19 cellular contexts compared by ENCODE assay signal in genomic region chr2:20877944-20878343, GRCh38. TPM values are rescaled to one million over a fixed set of nuclear protein-coding genes. Genes with fewer than 3 reads are reported as not detected.
A peak's percentile ranks its signal among the peaks of the same experiment; 100 is the strongest.
DNase-seq lines count a peak whose midpoint lies in the region; ATAC-seq, FAIRE-seq and TF ChIP-seq lines count a peak whose summit lies in the region.
"Had no signal": no experiment of that assay in that cellular context is flagged by ENCODE, and none has a peak within 500 bp of the region (broad histone marks: within the 10 kb centered on the region; RNA-seq: fewer than 3 reads in every experiment).

No MANE protein-coding gene starts in this region.

- H3K36me3 ChIP-seq in thoracic aorta = no peaks in the 10 kb centered on the region
- no peaks in the 10 kb centered on the region for H3K36me3 ChIP-seq in kidney (ENCODE audit: control insufficient read depth in 1 of 2, insufficient read depth in 2 of 2, low read length in 2 of 2)
- H3K36me3 ChIP-seq: HAP-1 had no signal

- H3K36me3 Mint-ChIP-seq in immature natural killer cell = no peaks in the 10 kb centered on the region

- intact Hi-C loops in kidney (cut with DNase I) = no loop called here

- ATAC-seq in thoracic aorta (ENCODE audit: insufficient number of reproducible peaks, low FRiP score, low read depth) = no peak

- H3K4me1 ChIP-seq in thoracic aorta (ENCODE audit: control insufficient read depth in 1 of 2, low read depth in 2 of 2) (peaks cover 5 to 21% of the 10 kb centered on the region in 2 donors), kidney (ENCODE audit: control insufficient read depth in 1 of 2, insufficient read depth in 1 of 2, low read depth in 1 of 2, low read length in 2 of 2) (no peaks in the 10 kb centered on the region)
- H3K4me1 ChIP-seq: HAP-1 had no signal

- TF ChIP-seq CTCF in fibroblast of the aortic adventitia (IDR thresholded peaks at IDR 0.05; ENCODE audit: insufficient read depth, low read length) (no peak), thoracic aorta (IDR thresholded peaks at IDR 0.05) (no peak), kidney (IDR thresholded peaks at IDR 0.05; ENCODE audit: borderline replicate concordance, extremely low read depth, insufficient read depth) (no peak)

- H3K27ac Mint-ChIP-seq in immature natural killer cell = no peak overlapping the region
- H3K27ac Mint-ChIP-seq: B cell; CD4-positive, alpha-beta T cell had no signal

- H3K9ac ChIP-seq in kidney (ENCODE audit: low read length in 2 of 2) = no peak overlapping the region

- H3K27ac ChIP-seq in thoracic aorta (peak overlapping the region; percentile 13 to 26), kidney (ENCODE audit: low read depth in 2 of 2, low read length in 2 of 2) (no peak overlapping the region)

- H3K4me1 Mint-ChIP-seq in immature natural killer cell = no peaks in the 10 kb centered on the region
- H3K4me1 Mint-ChIP-seq: B cell had no signal

- H3K27me3 Mint-ChIP-seq in immature natural killer cell (ENCODE audit: low read depth in 3 of 3) = peaks cover 3 to 13% (median 6%) of the 10 kb centered on the region in 3 donors

- H3K9me3 Mint-ChIP-seq in immature natural killer cell = peaks cover 0 to 3% (median under 1%) of the 10 kb centered on the region in 6 donors

- H3K27me3 ChIP-seq in thoracic aorta (replicated peaks; ENCODE audit: insufficient read depth) = no peaks in the 10 kb centered on the region

- no peak for FAIRE-seq in kidney (lab: Jason Lieb, UNC)

- H3K4me3 ChIP-seq in fibroblast of the aortic adventitia (ENCODE audit: low read depth, low read length) (no peak overlapping the region), thoracic aorta (peak overlapping the region; percentile 16), kidney (ENCODE audit: low read length in 2 of 2) (no peak overlapping the region)
- H3K4me3 ChIP-seq: HAP-1 had no signal

- H3K9me3 ChIP-seq in thoracic aorta (no peaks in the 10 kb centered on the region), kidney (ENCODE audit: control insufficient read depth in 1 of 2, low read length in 2 of 2) (peaks cover 0 to 3% of the 10 kb centered on the region in 2 donors)
- H3K9me3 ChIP-seq: HAP-1 had no signal

- no peak overlapping the region for H3K4me3 Mint-ChIP-seq in immature natural killer cell
- H3K4me3 Mint-ChIP-seq: B cell; CD4-positive, alpha-beta T cell had no signal

- DNase-seq in GF-D8 (lab: John Stamatoyannopoulos, UW) (peak; percentile 8), amniotic epithelial cell (ENCODE audit: low read depth) (peak; percentile 95), fibroblast of the aortic adventitia (ENCODE audit: low read depth) (peak; percentile 55), thoracic aorta (ENCODE audit: low spot score) (no peak), kidney (no peak), immature natural killer cell (no peak), NCI-H2107 treated with DMSO at 0.1 percent for 48 hours (lab: John Stamatoyannopoulos, UW; ENCODE audit: unreplicated experiment) (no peak)
- DNase-seq: CD4-positive, alpha-beta T cell; DMS53; IMR-90; Kasumi-1; MM.1S; NCI-H1930; NCI-H510A; NCI-H774; RPMI8226; SIG-M5 had no signal

RNA-seq across cellular contexts. Expression of gene LDAH, which starts 55.0 kb away (rescaled TPM):
- total RNA-seq in fibroblast of the aortic adventitia (ENCODE audit: low replicate concordance) (7.4 and 21.8 TPM in 2 replicates), thoracic aorta (10 to 100 TPM; 14.5 to 19.8 TPM), kidney (20.4 TPM)
- polyA plus RNA-seq in kidney (ENCODE audit: insufficient read depth, low read depth, low replicate concordance) (15.5 TPM), immature natural killer cell (10 to 100 TPM; 11.0 to 15.0 (median 11.9) TPM)

Comparison
In these comparisons a context has a peak if more than half of its experiments do, and no peak if none do; other contexts are left out.
1. DNase-seq: peak in GF-D8 (single experiment), amniotic epithelial cell (single experiment) and fibroblast of the aortic adventitia (single experiment); none in thoracic aorta (single experiment), kidney (single experiment), immature natural killer cell (0 of 3) and NCI-H2107 treated with DMSO at 0.1 percent for 48 hours (single experiment).
2. H3K27ac ChIP-seq: peak in thoracic aorta (2 of 2); none in kidney (0 of 2).